24 cellular contexts compared by ENCODE assay signal in genomic region chr6:164018127-164018526, GRCh38.
DNase-seq lines count a peak whose midpoint lies in the region; ATAC-seq and TF ChIP-seq lines count a peak whose summit lies in the region.
"Had no signal": no experiment of that assay in that cellular context is flagged by ENCODE, and none has a peak within 500 bp of the region (broad histone marks: within the 10 kb centered on the region; RNA-seq: fewer than 3 reads in every experiment).

No MANE protein-coding gene starts in this region.

- no peaks in the 10 kb centered on the region for H3F3A ChIP-seq in smooth muscle cell (ENCODE audit: low read depth)

- H3K9ac ChIP-seq in smooth muscle cell (ENCODE audit: low read depth) = no peak overlapping the region
- H3K9ac ChIP-seq: BLaER1 had no signal

- no peaks in the 10 kb centered on the region for H3K27me3 ChIP-seq in smooth muscle cell (ENCODE audit: low read depth)
- H3K27me3 ChIP-seq: BE2C, BLaER1 had no signal

- no peak overlapping the region for H3K4me3 ChIP-seq in smooth muscle cell
- H3K4me3 ChIP-seq in foreskin fibroblast (ENCODE audit: low read depth in 1 of 2, low read length in 2 of 2) = no peak overlapping the region
- H3K4me3 ChIP-seq: BLaER1, GM12878 had no signal

- peaks cover 23% of the 10 kb centered on the region for H3K4me1 ChIP-seq in smooth muscle cell (ENCODE audit: low read depth)
- H3K4me1 ChIP-seq: BE2C, BLaER1 had no signal

- peak overlapping the region; percentile 12 for H3K27ac Mint-ChIP-seq in neural crest cell (ENCODE audit: unreplicated experiment)
- H3K27ac Mint-ChIP-seq: CD14-positive monocyte; CD4-positive, alpha-beta memory T cell; CD4-positive, CD25-positive, alpha-beta regulatory T cell had no signal

- no peaks in the 10 kb centered on the region for H3K9me3 Mint-ChIP-seq in neural crest cell

- 93% methylated on average over 4 of the region's 4 CpGs for WGBS in smooth muscle cell (ENCODE audit: low lambda C conversion rate)

- H3K36me3 Mint-ChIP-seq in neural crest cell (ENCODE audit: low read depth) = no peaks in the 10 kb centered on the region
- H3K36me3 Mint-ChIP-seq: CD14-positive monocyte; CD4-positive, alpha-beta memory T cell; CD4-positive, CD25-positive, alpha-beta regulatory T cell; CD8-positive, alpha-beta memory T cell had no signal

- TF ChIP-seq CTCF in neural crest cell (conservative IDR thresholded peaks at IDR 0.05) (no peak), smooth muscle cell (IDR thresholded peaks at IDR 0.05; ENCODE audit: borderline replicate concordance, insufficient read depth, poor library complexity, severe bottlenecking) (no peak), foreskin fibroblast (IDR thresholded peaks at IDR 0.05; ENCODE audit: low read depth, low read length) (no peak)

- no peak overlapping the region for H3K27ac ChIP-seq in smooth muscle cell (ENCODE audit: low read depth)
- H3K27ac ChIP-seq: BLaER1 had no signal

- H3K4me2 ChIP-seq in smooth muscle cell = no peak overlapping the region
- H3K4me2 ChIP-seq: BLaER1 had no signal

- H3K79me2 ChIP-seq in smooth muscle cell (ENCODE audit: low read depth) = no peaks in the 10 kb centered on the region

- DNase-seq in astrocyte of the hippocampus (ENCODE audit: low read depth, low spot score) (peak; percentile 25), neural crest cell (ENCODE audit: low read depth, low spot score) (no peak), sciatic nerve (ENCODE audit: low spot score) (no peak), NCI-H748 (lab: John Stamatoyannopoulos, UW; ENCODE audit: unreplicated experiment) (no peak), smooth muscle cell (lab: John Stamatoyannopoulos, UW; ENCODE audit: unreplicated experiment) (no peak), foreskin fibroblast (no peak)
- DNase-seq: 8988T; ACHN; BE2C; C1 segment of cervical spinal cord; CD4-positive, alpha-beta memory T cell; CD4-positive, CD25-positive, alpha-beta regulatory T cell; CD8-positive, alpha-beta memory T cell; COR-L47; DMS 273 treated with DMSO at 0.1 percent for 48 hours; DMS153; DMS53; DMS79; DND-41; EL; GDM1 had no signal

- H2AFZ ChIP-seq in smooth muscle cell (ENCODE audit: low read depth) = no peak overlapping the region

- intact Hi-C loops in sciatic nerve (cut with DNase I) = no loop called here

- no peak overlapping the region for H3K4me3 Mint-ChIP-seq in neural crest cell
- H3K4me3 Mint-ChIP-seq: CD14-positive monocyte; CD4-positive, alpha-beta memory T cell; CD4-positive, CD25-positive, alpha-beta regulatory T cell; CD8-positive, alpha-beta memory T cell had no signal

- peak; percentile 64 for ATAC-seq in sciatic nerve
- ATAC-seq: GM12878 had no signal

- H4K20me1 ChIP-seq in smooth muscle cell (ENCODE audit: low read depth) = no peaks in the 10 kb centered on the region
- H4K20me1 ChIP-seq: BLaER1 had no signal

- H3K9me3 ChIP-seq in smooth muscle cell (replicated peaks; ENCODE audit: low read depth) = no peaks in the 10 kb centered on the region
- H3K9me3 ChIP-seq: BE2C, BLaER1 had no signal

- H3K4me1 Mint-ChIP-seq in neural crest cell = peaks cover 65% of the 10 kb centered on the region
- H3K4me1 Mint-ChIP-seq: CD14-positive monocyte; CD4-positive, alpha-beta memory T cell; CD4-positive, CD25-positive, alpha-beta regulatory T cell; CD8-positive, alpha-beta memory T cell had no signal

- H3K27me3 Mint-ChIP-seq in neural crest cell (ENCODE audit: low read depth) = no peaks in the 10 kb centered on the region
- H3K27me3 Mint-ChIP-seq: CD4-positive, alpha-beta memory T cell; CD4-positive, CD25-positive, alpha-beta regulatory T cell had no signal

- no peaks in the 10 kb centered on the region for H3K36me3 ChIP-seq in smooth muscle cell (ENCODE audit: low read depth)
- H3K36me3 ChIP-seq: BE2C, BLaER1 had no signal
